In genomic region chr10:17474595-17474994, GRCh38 we compare ENCODE assay signal across 1 cellular context.
TF ChIP-seq lines count a peak whose summit lies in the region.

No MANE protein-coding gene starts in this region.

TF ChIP-seq in K562, 482 proteins besides CTCF, POLR2A, EP300 and RAD21 (continued from another document):
- peak in 1 of 2 experiments; percentile 70; a peak in 1 of 4 replicates for TF ChIP-seq MLLT1 (IDR thresholded peaks at IDR 0.05)
- no peak for TF ChIP-seq ZNF408 (CRISPR knock-in tag; IDR thresholded peaks at IDR 0.05; ENCODE audit: low read depth)
- no peak for TF ChIP-seq MXD1 (CRISPR knock-in tag; IDR thresholded peaks at IDR 0.05; ENCODE audit: borderline replicate concordance, poor library complexity, severe bottlenecking)
- peak; percentile 32; the same call in 1 of the 2 replicates for TF ChIP-seq ARID2 (IDR thresholded peaks at IDR 0.05)
- peak; percentile 21; the same call in 1 of the 2 replicates for TF ChIP-seq SMARCC2 (IDR thresholded peaks at IDR 0.05; ENCODE audit: low read depth)
- 0 out of 2 replicates have a peak, but pooled peaks have one; percentile 33 for TF ChIP-seq NBN (IDR thresholded peaks at IDR 0.05; ENCODE audit: low read depth)
- TF ChIP-seq SFPQ (IDR thresholded peaks at IDR 0.05; ENCODE audit: low read depth, low read length), result no peak
- peak; percentile 91 for TF ChIP-seq BRD9 (IDR thresholded peaks at IDR 0.05; ENCODE audit: low read depth, partially characterized antibody)
- TF ChIP-seq HDAC1 (IDR thresholded peaks at IDR 0.05), result no peak
- peak; percentile 96 for TF ChIP-seq ZNF384 (IDR thresholded peaks at IDR 0.05; ENCODE audit: low read depth, low read length)
